Comparison of ENCODE assay signal across 25 cellular contexts in genomic region chr4:13762126-13762525, GRCh38.
"Had no signal": no experiment of that assay in that cellular context is flagged by ENCODE, and none has a peak within 500 bp of the region (broad histone marks: within the 10 kb centered on the region; RNA-seq: fewer than 3 reads in every experiment).

No MANE protein-coding gene starts in this region.

- ATAC-seq: activated naive CD4-positive, alpha-beta T cell treated with anti-CD3 and anti-CD28 coated beads, Interleukin-2, amount 50 U/mL, for 72 hours; effector memory CD8-positive, alpha-beta T cell; gastrocnemius medialis; left ventricle myocardium superior; pancreas; psoas muscle; right cardiac atrium; upper lobe of right lung; WTC11 had no signal

- H3K4me1 ChIP-seq: ascending aorta, colonic mucosa, esophagus squamous epithelium, gastrocnemius medialis, pancreas, psoas muscle, thyroid gland, upper lobe of right lung had no signal

- H3K4me1 Mint-ChIP-seq: central memory CD8-positive, alpha-beta T cell; nephron; WTC11 had no signal

- H3K9me3 ChIP-seq: ascending aorta, colonic mucosa, gastrocnemius medialis, neutrophil, pancreas, psoas muscle, thyroid gland, upper lobe of right lung had no signal

- DNase-seq: activated T-cell treated with anti-CD3 and anti-CD28 coated beads, Interleukin-2, amount 50 U/mL, for 1 hour; brain microvascular endothelial cell; colonic mucosa; dorsolateral prefrontal cortex; effector memory CD8-positive, alpha-beta T cell; esophagus squamous epithelium; gastrocnemius medialis; hippocampal formation; left ventricle myocardium superior; mesenchymal stem cell; pancreas; psoas muscle; right cardiac atrium; stimulated activated CD4-positive, alpha-beta T cell treated with anti-CD3 and anti-CD28 coated beads, Interleukin-12 subunit alpha, Interleukin-12 subunit beta, amount 100 ng/mL, for 4 hours; substantia nigra; T-helper 9 cell; thyroid gland; upper lobe of right lung had no signal

- H3K27me3 ChIP-seq: ascending aorta, brain microvascular endothelial cell, colonic mucosa, dorsolateral prefrontal cortex, esophagus squamous epithelium, gastrocnemius medialis, neutrophil, pancreas, thyroid gland, upper lobe of right lung had no signal

- H3K27ac Mint-ChIP-seq: activated naive CD4-positive, alpha-beta T cell treated with anti-CD3 and anti-CD28 coated beads, Interleukin-2, amount 50 U/mL, for 72 hours; effector memory CD8-positive, alpha-beta T cell; nephron; stimulated activated naive CD8-positive, alpha-beta T cell treated with anti-CD3 and anti-CD28 coated beads, Interleukin-15, Interleukin-2, amounts not matched to agents 100 ng/mL and 50 ng/mL, for 24 hours; WTC11 had no signal

- H3K27ac ChIP-seq: ascending aorta, brain microvascular endothelial cell, colonic mucosa, dorsolateral prefrontal cortex, esophagus squamous epithelium, gastrocnemius medialis, neutrophil, pancreas, psoas muscle, thyroid gland, upper lobe of right lung had no signal

- H3K4me3 ChIP-seq: ascending aorta, colonic mucosa, dorsolateral prefrontal cortex, esophagus squamous epithelium, gastrocnemius medialis, pancreas, psoas muscle, thyroid gland, upper lobe of right lung had no signal

- H3K36me3 ChIP-seq: ascending aorta, brain microvascular endothelial cell, colonic mucosa, esophagus squamous epithelium, gastrocnemius medialis, neutrophil, pancreas, thyroid gland, upper lobe of right lung had no signal

- H3K4me3 Mint-ChIP-seq: central memory CD8-positive, alpha-beta T cell; effector memory CD8-positive, alpha-beta T cell; nephron; stimulated activated naive CD8-positive, alpha-beta T cell treated with anti-CD3 and anti-CD28 coated beads, Interleukin-15, Interleukin-2, amounts not matched to agents 100 ng/mL and 50 ng/mL, for 24 hours; WTC11 had no signal

- H3K27me3 Mint-ChIP-seq: central memory CD8-positive, alpha-beta T cell; effector memory CD8-positive, alpha-beta T cell had no signal
